Comparison of ENCODE assay signal across 1 cellular context in genomic region chr19:19324059-19324755, GRCh38.
TF ChIP-seq lines count a peak whose summit lies in the region.

No MANE protein-coding gene starts in this region.

TF ChIP-seq in WTC11, 78 proteins besides CTCF, POLR2A, EP300 and RAD21 (continued from another document):
- TF ChIP-seq, protein P1, sequence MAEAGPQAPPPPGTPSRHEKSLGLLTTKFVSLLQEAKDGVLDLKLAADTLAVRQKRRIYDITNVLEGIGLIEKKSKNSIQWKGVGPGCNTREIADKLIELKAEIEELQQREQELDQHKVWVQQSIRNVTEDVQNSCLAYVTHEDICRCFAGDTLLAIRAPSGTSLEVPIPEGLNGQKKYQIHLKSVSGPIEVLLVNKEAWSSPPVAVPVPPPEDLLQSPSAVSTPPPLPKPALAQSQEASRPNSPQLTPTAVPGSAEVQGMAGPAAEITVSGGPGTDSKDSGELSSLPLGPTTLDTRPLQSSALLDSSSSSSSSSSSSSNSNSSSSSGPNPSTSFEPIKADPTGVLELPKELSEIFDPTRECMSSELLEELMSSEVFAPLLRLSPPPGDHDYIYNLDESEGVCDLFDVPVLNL (CRISPR knock-in tag; IDR thresholded peaks at IDR 0.05; ENCODE audit: borderline replicate concordance, low read depth) = no peak
- no peak for TF ChIP-seq ZNF396 (CRISPR knock-in tag; IDR thresholded peaks at IDR 0.05; ENCODE audit: borderline replicate concordance)
- TF ChIP-seq, protein P2, sequence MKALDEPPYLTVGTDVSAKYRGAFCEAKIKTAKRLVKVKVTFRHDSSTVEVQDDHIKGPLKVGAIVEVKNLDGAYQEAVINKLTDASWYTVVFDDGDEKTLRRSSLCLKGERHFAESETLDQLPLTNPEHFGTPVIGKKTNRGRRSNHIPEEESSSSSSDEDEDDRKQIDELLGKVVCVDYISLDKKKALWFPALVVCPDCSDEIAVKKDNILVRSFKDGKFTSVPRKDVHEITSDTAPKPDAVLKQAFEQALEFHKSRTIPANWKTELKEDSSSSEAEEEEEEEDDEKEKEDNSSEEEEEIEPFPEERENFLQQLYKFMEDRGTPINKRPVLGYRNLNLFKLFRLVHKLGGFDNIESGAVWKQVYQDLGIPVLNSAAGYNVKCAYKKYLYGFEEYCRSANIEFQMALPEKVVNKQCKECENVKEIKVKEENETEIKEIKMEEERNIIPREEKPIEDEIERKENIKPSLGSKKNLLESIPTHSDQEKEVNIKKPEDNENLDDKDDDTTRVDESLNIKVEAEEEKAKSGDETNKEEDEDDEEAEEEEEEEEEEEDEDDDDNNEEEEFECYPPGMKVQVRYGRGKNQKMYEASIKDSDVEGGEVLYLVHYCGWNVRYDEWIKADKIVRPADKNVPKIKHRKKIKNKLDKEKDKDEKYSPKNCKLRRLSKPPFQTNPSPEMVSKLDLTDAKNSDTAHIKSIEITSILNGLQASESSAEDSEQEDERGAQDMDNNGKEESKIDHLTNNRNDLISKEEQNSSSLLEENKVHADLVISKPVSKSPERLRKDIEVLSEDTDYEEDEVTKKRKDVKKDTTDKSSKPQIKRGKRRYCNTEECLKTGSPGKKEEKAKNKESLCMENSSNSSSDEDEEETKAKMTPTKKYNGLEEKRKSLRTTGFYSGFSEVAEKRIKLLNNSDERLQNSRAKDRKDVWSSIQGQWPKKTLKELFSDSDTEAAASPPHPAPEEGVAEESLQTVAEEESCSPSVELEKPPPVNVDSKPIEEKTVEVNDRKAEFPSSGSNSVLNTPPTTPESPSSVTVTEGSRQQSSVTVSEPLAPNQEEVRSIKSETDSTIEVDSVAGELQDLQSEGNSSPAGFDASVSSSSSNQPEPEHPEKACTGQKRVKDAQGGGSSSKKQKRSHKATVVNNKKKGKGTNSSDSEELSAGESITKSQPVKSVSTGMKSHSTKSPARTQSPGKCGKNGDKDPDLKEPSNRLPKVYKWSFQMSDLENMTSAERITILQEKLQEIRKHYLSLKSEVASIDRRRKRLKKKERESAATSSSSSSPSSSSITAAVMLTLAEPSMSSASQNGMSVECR (CRISPR knock-in tag; IDR thresholded peaks at IDR 0.05; ENCODE audit: borderline replicate concordance) = no peak
- TF ChIP-seq JAZF1 (CRISPR knock-in tag; IDR thresholded peaks at IDR 0.05) = no peak
- TF ChIP-seq, protein P3, sequence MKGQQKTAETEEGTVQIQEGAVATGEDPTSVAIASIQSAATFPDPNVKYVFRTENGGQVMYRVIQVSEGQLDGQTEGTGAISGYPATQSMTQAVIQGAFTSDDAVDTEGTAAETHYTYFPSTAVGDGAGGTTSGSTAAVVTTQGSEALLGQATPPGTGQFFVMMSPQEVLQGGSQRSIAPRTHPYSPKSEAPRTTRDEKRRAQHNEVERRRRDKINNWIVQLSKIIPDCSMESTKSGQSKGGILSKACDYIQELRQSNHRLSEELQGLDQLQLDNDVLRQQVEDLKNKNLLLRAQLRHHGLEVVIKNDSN (CRISPR knock-in tag; IDR thresholded peaks at IDR 0.05) = no peak
- no peak for TF ChIP-seq ZNF138 (CRISPR knock-in tag; conservative IDR thresholded peaks at IDR 0.05)
- TF ChIP-seq GTF2I (CRISPR knock-in tag; conservative IDR thresholded peaks at IDR 0.05) = no peak
- TF ChIP-seq, protein P4, sequence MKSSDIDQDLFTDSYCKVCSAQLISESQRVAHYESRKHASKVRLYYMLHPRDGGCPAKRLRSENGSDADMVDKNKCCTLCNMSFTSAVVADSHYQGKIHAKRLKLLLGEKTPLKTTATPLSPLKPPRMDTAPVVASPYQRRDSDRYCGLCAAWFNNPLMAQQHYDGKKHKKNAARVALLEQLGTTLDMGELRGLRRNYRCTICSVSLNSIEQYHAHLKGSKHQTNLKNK (CRISPR knock-in tag; IDR thresholded peaks at IDR 0.05) = no peak
- TF ChIP-seq, protein P5, sequence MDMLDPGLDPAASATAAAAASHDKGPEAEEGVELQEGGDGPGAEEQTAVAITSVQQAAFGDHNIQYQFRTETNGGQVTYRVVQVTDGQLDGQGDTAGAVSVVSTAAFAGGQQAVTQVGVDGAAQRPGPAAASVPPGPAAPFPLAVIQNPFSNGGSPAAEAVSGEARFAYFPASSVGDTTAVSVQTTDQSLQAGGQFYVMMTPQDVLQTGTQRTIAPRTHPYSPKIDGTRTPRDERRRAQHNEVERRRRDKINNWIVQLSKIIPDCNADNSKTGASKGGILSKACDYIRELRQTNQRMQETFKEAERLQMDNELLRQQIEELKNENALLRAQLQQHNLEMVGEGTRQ (CRISPR knock-in tag; IDR thresholded peaks at IDR 0.05) = no peak
